In the genomic region with DNA sequence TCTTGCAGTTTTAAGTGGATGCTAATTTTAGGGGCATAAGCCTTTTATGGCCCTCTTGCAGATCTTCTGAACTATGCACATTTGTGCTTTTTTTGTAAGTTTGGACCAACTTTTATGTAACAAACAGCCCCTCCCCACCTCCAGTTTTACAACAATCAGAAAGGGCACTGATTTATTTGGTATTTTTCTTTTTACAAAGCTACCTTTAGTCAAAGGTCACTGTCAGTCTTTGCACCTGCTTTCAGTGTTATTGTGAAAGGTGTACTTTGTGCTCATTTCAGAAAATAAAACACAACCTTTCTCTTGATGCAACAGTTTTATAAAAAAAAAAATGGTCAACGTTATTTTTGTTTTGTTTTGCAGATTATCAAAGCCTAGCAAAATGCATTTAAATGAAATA, we compare ENCODE assay signal across 29 cellular contexts.
"Had no signal": no experiment of that assay in that cellular context is flagged by ENCODE, and none has a peak within 500 bp of the region (broad histone marks: within the 10 kb centered on the region; RNA-seq: fewer than 3 reads in every experiment).

No MANE protein-coding gene starts in this region.

- ATAC-seq: lower lobe of right lung; mucosa of descending colon; naive thymus-derived CD4-positive, alpha-beta T cell; pancreas; stimulated activated effector memory CD8-positive, alpha-beta T cell treated with anti-CD3 and anti-CD28 coated beads, Interleukin-12 subunit alpha, Interleukin-12 subunit beta, amount 100 ng/mL, for 72 hours; upper lobe of right lung had no signal

- H3K9me3 ChIP-seq: heart left ventricle, lower lobe of right lung, mucosa of descending colon, pancreas, prostate gland, sigmoid colon, spleen, suprapubic skin, thoracic aorta, tibial artery, upper lobe of right lung had no signal

- H3K27me3 ChIP-seq: heart left ventricle, pancreas, sigmoid colon, spleen, suprapubic skin, tibial artery, upper lobe of right lung had no signal

- H3K27ac ChIP-seq: heart left ventricle, lower lobe of right lung, prostate gland, sigmoid colon, suprapubic skin, thoracic aorta, tibial artery, upper lobe of right lung had no signal

- H3K27ac Mint-ChIP-seq: memory B cell had no signal

- H3K4me3 Mint-ChIP-seq: memory B cell; naive thymus-derived CD4-positive, alpha-beta T cell; nephron; neural crest cell; stimulated activated effector memory CD8-positive, alpha-beta T cell treated with anti-CD3 and anti-CD28 coated beads, Interleukin-12 subunit alpha, Interleukin-12 subunit beta, amount 100 ng/mL, for 72 hours; stimulated activated naive CD8-positive, alpha-beta T cell treated with anti-CD3 and anti-CD28 coated beads, Interleukin-15, Interleukin-2, amounts not matched to agents 100 ng/mL and 50 ng/mL, for 24 hours had no signal

- H3K4me1 Mint-ChIP-seq: memory B cell; stimulated activated effector memory CD8-positive, alpha-beta T cell treated with anti-CD3 and anti-CD28 coated beads, Interleukin-12 subunit alpha, Interleukin-12 subunit beta, amount 100 ng/mL, for 72 hours had no signal

- H3K4me1 ChIP-seq: lower lobe of right lung, prostate gland, spleen, upper lobe of right lung had no signal

- H3K4me3 ChIP-seq: heart left ventricle, lower lobe of right lung, mucosa of descending colon, pancreas, prostate gland, sigmoid colon, spleen, suprapubic skin, thoracic aorta, tibial artery, upper lobe of right lung had no signal

- DNase-seq: heart left ventricle; hypothalamus; islet precursor cell; left ventricle myocardium superior; lower lobe of right lung; midbrain; mucosa of descending colon; naive thymus-derived CD4-positive, alpha-beta T cell; nucleus accumbens; pancreas; posterior cingulate gyrus; retina; right cardiac atrium; sigmoid colon; small intestine; spleen; stimulated activated CD4-positive, alpha-beta T cell treated with anti-CD3 and anti-CD28 coated beads, Interleukin-4, amount 100 ng/mL, for 24 hours; stimulated activated naive CD4-positive, alpha-beta T cell; tibial artery; trophoblast cell; upper lobe of right lung had no signal

- H3K9me3 Mint-ChIP-seq: memory B cell; naive thymus-derived CD4-positive, alpha-beta T cell; nephron; neural crest cell; stimulated activated effector memory CD8-positive, alpha-beta T cell treated with anti-CD3 and anti-CD28 coated beads, Interleukin-12 subunit alpha, Interleukin-12 subunit beta, amount 100 ng/mL, for 72 hours; stimulated activated naive CD8-positive, alpha-beta T cell treated with anti-CD3 and anti-CD28 coated beads, Interleukin-15, Interleukin-2, amounts not matched to agents 100 ng/mL and 50 ng/mL, for 24 hours had no signal

- H3K27me3 Mint-ChIP-seq: memory B cell; naive thymus-derived CD4-positive, alpha-beta T cell; stimulated activated naive CD8-positive, alpha-beta T cell treated with anti-CD3 and anti-CD28 coated beads, Interleukin-15, Interleukin-2, amounts not matched to agents 100 ng/mL and 50 ng/mL, for 24 hours had no signal
